In genomic region chr2:88190808-88191721, GRCh38 we compare ENCODE assay signal across 8 cellular contexts. TPM values are rescaled to one million over a fixed set of nuclear protein-coding genes. Genes with fewer than 3 reads are reported as not detected.
A peak's percentile ranks its signal among the peaks of the same experiment; 100 is the strongest.
DNase-seq lines count a peak whose midpoint lies in the region; ATAC-seq and TF ChIP-seq lines count a peak whose summit lies in the region.

No MANE protein-coding gene starts in this region.

- POLR2A ChIA-PET in Caco-2 (lab: Charles Lee) = interaction anchor here (0.7 kb wide), 1 partner anchor 9 kb away, joined by 5 read pairs; no protein-coding TSS in a partner anchor
- POLR2A ChIA-PET in Panc1 (lab: Charles Lee) = no interaction called here

- no peaks in the 10 kb centered on the region for H3K27me3 Mint-ChIP-seq in Caco-2 (ENCODE audit: insufficient read depth, unreplicated experiment)
- H3K27me3 Mint-ChIP-seq in nephron progenitor cell (ENCODE audit: low read depth, poor library complexity) = peaks cover 3% of the 10 kb centered on the region

- no peaks in the 10 kb centered on the region for H3K9me3 Mint-ChIP-seq in Caco-2 (ENCODE audit: unreplicated experiment)
- no peaks in the 10 kb centered on the region for H3K9me3 Mint-ChIP-seq in nephron progenitor cell

- H3K27me3 ChIP-seq in Caco-2 (replicated peaks; ENCODE audit: control insufficient read depth, insufficient read depth, low read length) = no peaks in the 10 kb centered on the region
- no peaks in the 10 kb centered on the region for H3K27me3 ChIP-seq in Panc1 (ENCODE audit: control insufficient read depth, insufficient read depth, low read length)

- no peaks in the 10 kb centered on the region for H3K4me1 Mint-ChIP-seq in Caco-2 (ENCODE audit: low read depth, unreplicated experiment)
- H3K4me1 Mint-ChIP-seq in nephron progenitor cell = peaks cover 13% of the 10 kb centered on the region

- ATAC-seq in Panc1 = peak; percentile 33; the same call in 1 of the 2 replicates
- ATAC-seq in GM21723 (IDR thresholded peaks at IDR 0.05; ENCODE audit: unreplicated experiment) = no peak
- ATAC-seq in HG02885 (IDR thresholded peaks at IDR 0.05; ENCODE audit: poor library complexity, unreplicated experiment) = no peak

- H3K9me3 ChIP-seq in Caco-2 = no peaks in the 10 kb centered on the region; the same call in 1 of the 2 replicates
- no peaks in the 10 kb centered on the region for H3K9me3 ChIP-seq in Panc1 (ENCODE audit: control insufficient read depth, insufficient read depth, low read depth, low read length)

- H3K27ac Mint-ChIP-seq in Caco-2 (ENCODE audit: unreplicated experiment) (no peak overlapping the region), nephron progenitor cell (peak overlapping the region; percentile 48)

- H3K4me1 ChIP-seq in Caco-2 = no peaks in the 10 kb centered on the region
- H3K4me1 ChIP-seq in Panc1 (ENCODE audit: control insufficient read depth, insufficient read depth, low read length) = no peaks in the 10 kb centered on the region

- H3K4me3 ChIP-seq in Caco-2 (ENCODE audit: low read depth, low read length) (no peak overlapping the region), Panc1 (ENCODE audit: low read depth in 2 of 2, low read length in 2 of 2) (no peak overlapping the region), epithelial cell of proximal tubule (ENCODE audit: low read depth, low read length) (no peak overlapping the region)

- DNase-seq in Caco-2 (peak; percentile 67 to 69), GM20000 (ENCODE audit: low spot score) (peak; percentile 71), Panc1 (ENCODE audit: low read depth, low spot score) (no peak), epithelial cell of proximal tubule (ENCODE audit: low read depth) (no peak), nephron progenitor cell (peak; percentile 68), occipital lobe (lab: John Stamatoyannopoulos, UW) (no peak)

- H3K36me3 ChIP-seq in Caco-2 (ENCODE audit: control insufficient read depth, insufficient read depth, low read length) = no peaks in the 10 kb centered on the region
- H3K36me3 ChIP-seq in Panc1 (ENCODE audit: control insufficient read depth, insufficient read depth, low read length) = no peaks in the 10 kb centered on the region

- H3K4me3 Mint-ChIP-seq in Caco-2 (ENCODE audit: unreplicated experiment) = no peak overlapping the region
- no peak overlapping the region for H3K4me3 Mint-ChIP-seq in nephron progenitor cell

- intact Hi-C loops in Caco-2 (cut with micrococcal nuclease; ENCODE audit: unreplicated experiment) = loop anchor here (1.0 to 5.0 kb wide), 5 partner anchors 116 to 481 kb away; no protein-coding TSS in a partner anchor
- intact Hi-C loops in Panc1 (cut with micrococcal nuclease; ENCODE audit: unreplicated experiment) = loop anchor here (5.0 kb wide), 3 partner anchors 116 to 361 kb away; partner anchors contain the start of gene FOXI3

- CTCF ChIA-PET in Caco-2 (lab: Charles Lee) = interaction anchor here (0.6 to 2.5 kb wide), 12 partner anchors 9 to 301 kb away, joined by 3 to 11 read pairs (median 4); no protein-coding TSS in a partner anchor
- CTCF ChIA-PET in Panc1 (lab: Charles Lee) = interaction anchor here (0.6 to 0.7 kb wide), 2 partner anchors 11 to 152 kb away, joined by 3 to 7 read pairs; no protein-coding TSS in a partner anchor

- BruUV-seq in Caco-2 (replicated peaks; lab: Mats Ljungman, UMichigan) (no TSS peak), Panc1 (replicated peaks; lab: Mats Ljungman, UMichigan) (no TSS peak)

- H3K36me3 Mint-ChIP-seq in Caco-2 (ENCODE audit: insufficient read depth, unreplicated experiment) = no peaks in the 10 kb centered on the region
- H3K36me3 Mint-ChIP-seq in nephron progenitor cell (ENCODE audit: low read depth) = no peaks in the 10 kb centered on the region

- in situ Hi-C loops in Panc1 (cut with HindIII; ENCODE audit: low pct_unique_long_range_greater_than_20kb, low sequenced_read_pairs) = no loop called here

- TF ChIP-seq CTCF in Caco-2 (IDR thresholded peaks at IDR 0.05; ENCODE audit: insufficient read depth in 1 of 2, low read depth in 1 of 2, low read length in 1 of 2, severe bottlenecking in 1 of 2, unreplicated experiment in 1 of 2) (peak; percentile 82 to 85), GM20000 (IDR thresholded peaks at IDR 0.05; ENCODE audit: extremely low read depth, missing control alignments) (peak; percentile 39), Panc1 (IDR thresholded peaks at IDR 0.05) (peak; percentile 77), epithelial cell of proximal tubule (conservative IDR thresholded peaks at IDR 0.05; ENCODE audit: low read depth, low read length) (peak; percentile 68), nephron progenitor cell (IDR thresholded peaks at IDR 0.05) (peak; percentile 62)

- H3K27ac ChIP-seq in Panc1 (ENCODE audit: low read length) = no peak overlapping the region

RNA-seq across cellular contexts. Expression of gene THNSL2, which starts 20.9 kb away (rescaled TPM):
- total RNA-seq in Caco-2 (2022) (20.0 and 23.0 TPM in 2 replicates), Panc1 (2021; ENCODE audit: unreplicated experiment) (23.0 TPM), epithelial cell of proximal tubule (1.3 and 2.5 TPM in 2 replicates), occipital lobe (3.1 TPM)
- 44.6 TPM for polyA plus RNA-seq in Panc1 (2012; ENCODE audit: insufficient read length)

Comparison
In these comparisons a context has a peak if more than half of its experiments do, and no peak if none do; other contexts are left out.
1. DNase-seq: peak in Caco-2 (2 of 2), GM20000 (single experiment) and nephron progenitor cell (single experiment); none in Panc1 (single experiment), epithelial cell of proximal tubule (single experiment) and occipital lobe (single experiment).
2. Peak in every context shown above with its lines, with median percentiles within 50 percentile points of each other: CTCF ChIP-seq.